27 cellular contexts compared by ENCODE assay signal in genomic region chr21:44521928-44522752, GRCh38. TPM values are rescaled to one million over a fixed set of nuclear protein-coding genes. Genes with fewer than 3 reads are reported as not detected.
DNase-seq lines count a peak whose midpoint lies in the region; ATAC-seq, FAIRE-seq and TF ChIP-seq lines count a peak whose summit lies in the region.
"Had no signal": no experiment of that assay in that cellular context is flagged by ENCODE, and none has a peak within 500 bp of the region (broad histone marks: within the 10 kb centered on the region; RNA-seq: fewer than 3 reads in every experiment).

No MANE protein-coding gene starts in this region.

- H3K27ac Mint-ChIP-seq in endothelial cell (ENCODE audit: unreplicated experiment), result no peak overlapping the region
- H3K27ac Mint-ChIP-seq: activated CD8-positive, alpha-beta T cell treated with anti-CD3 and anti-CD28 coated beads, Interleukin-2, amount 10 ng/mL, durations not matched to agents 7 days and 5 days; activated naive CD8-positive, alpha-beta T cell; activated T-cell treated with anti-CD3 and anti-CD28 coated beads, Interleukin-2, amount 50 U/mL, for 72 hours; CD4-positive, alpha-beta T cell had no signal

- H3K4me1 Mint-ChIP-seq in endothelial cell (ENCODE audit: unreplicated experiment), result no peaks in the 10 kb centered on the region

- H4K8ac ChIP-seq in neuronal stem cell (ENCODE audit: low read depth, low read length), result no peak overlapping the region

- no peak for FAIRE-seq in A549 (lab: Jason Lieb, UNC)
- FAIRE-seq: astrocyte, GM12878 had no signal

- RAD21 ChIA-PET in HCT116 (lab: Charles Lee; ENCODE audit: low non-redundant PET in 1 of 2, low total read pairs in 2 of 2, uncharacterized antibody in 2 of 2, unreplicated experiment in 2 of 2), result no interaction called here

- no peak for DNase-seq in A549 (ENCODE audit: low read depth in 1 of 2, low spot score in 1 of 2)
- DNase-seq in HCT116 (ENCODE audit: low read depth, low spot score), result no peak
- peak in 3 of 5 donors; percentile 15 to 44 (median 18) for DNase-seq in heart left ventricle
- no peak for DNase-seq in neuronal stem cell (ENCODE audit: low spot score)
- DNase-seq in kidney tubule cell (ENCODE audit: low spot score), result no peak
- DNase-seq in SJCRH30, result no peak
- no peak for DNase-seq in endothelial cell (ENCODE audit: low spot score)
- DNase-seq in hypothalamus (lab: John Stamatoyannopoulos, UW), result no peak
- DNase-seq: activated CD8-positive, alpha-beta T cell treated with anti-CD3 and anti-CD28 coated beads, Interleukin-2, amount 10 ng/mL, durations not matched to agents 7 days and 5 days; activated T-cell treated with anti-CD3 and anti-CD28 coated beads, Interleukin-2, amount 50 U/mL, for 72 hours; DMS153; effector CD8-positive, alpha-beta T cell; esophagus squamous epithelium; KBM-7; NCI-H1694; NCI-H748 treated with DMSO at 0.1 percent for 48 hours; SHP77 treated with DMSO at 0.1 percent for 48 hours had no signal

- H3K18ac ChIP-seq in neuronal stem cell (ENCODE audit: low read length), result peak overlapping the region; percentile 82

- H3K4me1 ChIP-seq in A549, result no peaks in the 10 kb centered on the region
- H3K4me1 ChIP-seq in HCT116 (ENCODE audit: control insufficient read depth in 1 of 2, insufficient read depth in 2 of 2, low read length in 2 of 2), result peaks cover 0 to 8% of the 10 kb centered on the region in 2 experiments; a peak in 1 of 4 replicates
- H3K4me1 ChIP-seq in heart left ventricle, result no peaks in the 10 kb centered on the region
- H3K4me1 ChIP-seq in neuronal stem cell (ENCODE audit: control insufficient read depth in 2 of 2, insufficient read depth in 1 of 2, low read depth in 1 of 2, low read length in 2 of 2), result no peaks in the 10 kb centered on the region
- no peaks in the 10 kb centered on the region for H3K4me1 ChIP-seq in SJCRH30
- H3K4me1 ChIP-seq: esophagus squamous epithelium, gastroesophageal sphincter had no signal

- H3K4me3 ChIP-seq in A549 (no peak overlapping the region), HCT116 (replicated peaks in 1 of 2; ENCODE audit: low read depth in 1 of 2, low read length in 2 of 2) (no peak overlapping the region), heart left ventricle (no peak overlapping the region), neuronal stem cell (ENCODE audit: low read length in 2 of 2) (no peak overlapping the region), SJCRH30 (no peak overlapping the region)
- H3K4me3 ChIP-seq: esophagus squamous epithelium, gastroesophageal sphincter, GM12878, thoracic aorta had no signal

- POLR2A ChIA-PET in A549 (lab: Yijun Ruan, JAX), result no interaction called here
- POLR2A ChIA-PET in HCT116 (lab: Charles Lee), result no interaction called here

- no peak for TF ChIP-seq RAD21 in A549 (conservative IDR thresholded peaks at IDR 0.05 in 1 of 2, IDR thresholded peaks at IDR 0.05 in 1 of 2)
- no peak for TF ChIP-seq RAD21 in HCT116 (IDR thresholded peaks at IDR 0.05; ENCODE audit: low read depth)

- TF ChIP-seq CTCF in A549 (IDR thresholded peaks at IDR 0.05) (no peak), HCT116 (IDR thresholded peaks at IDR 0.05 in 2 of 3, conservative IDR thresholded peaks at IDR 0.05 in 1 of 3; ENCODE audit: borderline replicate concordance in 1 of 3, insufficient read depth in 1 of 3, low read depth in 2 of 3, low read length in 2 of 3) (no peak), heart left ventricle (IDR thresholded peaks at IDR 0.05) (no peak), endothelial cell (IDR thresholded peaks at IDR 0.05; ENCODE audit: unreplicated experiment) (no peak)

- peak overlapping the region; percentile 22 for H4K91ac ChIP-seq in neuronal stem cell (ENCODE audit: low read depth, low read length, poor library complexity)

- H2BK5ac ChIP-seq in neuronal stem cell (ENCODE audit: low read length), result peak overlapping the region; percentile 15

- H3K4me3 Mint-ChIP-seq in endothelial cell (ENCODE audit: unreplicated experiment), result no peak overlapping the region
- H3K4me3 Mint-ChIP-seq: activated CD8-positive, alpha-beta T cell treated with anti-CD3 and anti-CD28 coated beads, Interleukin-2, amount 10 ng/mL, durations not matched to agents 7 days and 5 days; activated naive CD8-positive, alpha-beta T cell; activated T-cell treated with anti-CD3 and anti-CD28 coated beads, Interleukin-2, amount 50 U/mL, for 72 hours; CD4-positive, alpha-beta T cell had no signal

- no TSS peak for BruUV-seq in HCT116 (replicated peaks; lab: Mats Ljungman, UMichigan)

- no peaks in the 10 kb centered on the region for H4K20me1 ChIP-seq in HCT116 (ENCODE audit: insufficient read depth)

- H2BK12ac ChIP-seq in neuronal stem cell (ENCODE audit: low read length), result peak overlapping the region; percentile 87

- no peak overlapping the region for H3K23ac ChIP-seq in neuronal stem cell (ENCODE audit: low read depth, low read length, poor library complexity)

- CTCF ChIA-PET in A549 (lab: Yijun Ruan, JAX) (interaction anchor here (1.7 kb wide), 1 partner anchor 12 kb away, joined by 4 read pairs; no protein-coding TSS in a partner anchor), HCT116 (lab: Charles Lee) (no interaction called here)

- H3K27ac ChIP-seq in A549 (no peak overlapping the region), HCT116 (ENCODE audit: low read depth, low read length) (no peak overlapping the region), heart left ventricle (no peak overlapping the region), neuronal stem cell (replicated peaks; ENCODE audit: low read length) (no peak overlapping the region), SJCRH30 (no peak overlapping the region)
- H3K27ac ChIP-seq: esophagus squamous epithelium, gastroesophageal sphincter, thoracic aorta had no signal

- H2BK15ac ChIP-seq in neuronal stem cell (ENCODE audit: low read length), result no peak overlapping the region

- no peaks in the 10 kb centered on the region for H3K9me3 Mint-ChIP-seq in endothelial cell (ENCODE audit: unreplicated experiment)
- H3K9me3 Mint-ChIP-seq: activated T-cell treated with anti-CD3 and anti-CD28 coated beads, Interleukin-2, amount 50 U/mL, for 72 hours; CD4-positive, alpha-beta T cell had no signal

- no peaks in the 10 kb centered on the region for H3K79me1 ChIP-seq in neuronal stem cell (ENCODE audit: low read depth, low read length)

- peaks cover 12% of the 10 kb centered on the region; the same call in 1 of the 2 replicates for H3K79me2 ChIP-seq in HCT116 (ENCODE audit: insufficient read depth, low read length)

- 77% methylated on average over 25 of the region's 33 CpGs for WGBS in A549 (ENCODE audit: missing lambda C conversion rate)
- 89 to 92% (median 90%) methylated on average over 22 to 33 of the region's 33 CpGs for WGBS in heart left ventricle, 4 donors
- no CpG with 5 or more reads among the region's 33 CpGs for WGBS in neuronal stem cell (ENCODE audit: extremely low coverage in 2 of 2, insufficient read length in 2 of 2, insufficient replicate concordance in 1 of 2), 2 donors

- H2AFZ ChIP-seq in HCT116 (ENCODE audit: low read depth, low read length, poor library complexity, severe bottlenecking) (no peak overlapping the region), neuronal stem cell (ENCODE audit: low read length) (no peak overlapping the region)

- H3K4me2 ChIP-seq in A549 (no peak overlapping the region), HCT116 (ENCODE audit: low read length) (no peak overlapping the region), neuronal stem cell (ENCODE audit: insufficient read depth, low read length, poor library complexity, severe bottlenecking) (no peak overlapping the region)

- H3K4ac ChIP-seq in neuronal stem cell (ENCODE audit: low read length), result no peak overlapping the region

- peak; percentile 46 to 56; a peak in 4 of 6 replicates for ATAC-seq in A549
- ATAC-seq in HCT116, result 0 out of 2 replicates have a peak, but pooled peaks have one; percentile 19
- ATAC-seq in heart left ventricle, result peak in 1 of 4 donors; percentile 11
- ATAC-seq: activated CD8-positive, alpha-beta T cell treated with anti-CD3 and anti-CD28 coated beads, Interleukin-2, amount 10 ng/mL, durations not matched to agents 7 days and 5 days; activated T-cell treated with anti-CD3 and anti-CD28 coated beads, Interleukin-2, amount 50 U/mL, for 72 hours; gastroesophageal sphincter; GM12878 had no signal

- H2AK5ac ChIP-seq in neuronal stem cell (ENCODE audit: low read depth, low read length), result peak overlapping the region; percentile 94

- H2BK120ac ChIP-seq in neuronal stem cell (ENCODE audit: low read depth, low read length), result no peak overlapping the region

- H3K9me3 ChIP-seq in A549 (no peaks in the 10 kb centered on the region), HCT116 (ENCODE audit: control insufficient read depth in 1 of 2, insufficient read depth in 1 of 2, low read depth in 1 of 2, low read length in 2 of 2) (peaks cover 4 to 17% of the 10 kb centered on the region in 2 experiments; a peak in 1 of 4 replicates), heart left ventricle (no peaks in the 10 kb centered on the region), neuronal stem cell (replicated peaks in 1 of 2; ENCODE audit: control insufficient read depth in 2 of 2, insufficient read depth in 1 of 2, low read depth in 1 of 2, low read length in 2 of 2) (peaks cover 0 to 10% of the 10 kb centered on the region in 2 donors), SJCRH30 (replicated peaks) (0 out of 2 replicates have a peak, but pooled peaks cover 4% of the 10 kb centered on the region)
- H3K9me3 ChIP-seq: esophagus squamous epithelium, gastroesophageal sphincter, thoracic aorta had no signal

- no peaks in the 10 kb centered on the region for H3K27me3 ChIP-seq in HCT116 (ENCODE audit: insufficient read depth, low read length)
- peaks cover 0 to 10% (median 0%) of the 10 kb centered on the region in 9 donors for H3K27me3 ChIP-seq in heart left ventricle
- H3K27me3 ChIP-seq in neuronal stem cell (ENCODE audit: control insufficient read depth in 3 of 3, insufficient read depth in 3 of 3, low read depth in 1 of 3, low read length in 3 of 3), result no peaks in the 10 kb centered on the region
- no peaks in the 10 kb centered on the region for H3K27me3 ChIP-seq in SJCRH30

- TF ChIP-seq EP300 in A549 (IDR thresholded peaks at IDR 0.05), result no peak

- H3K27me3 Mint-ChIP-seq in endothelial cell (ENCODE audit: unreplicated experiment), result peaks cover 3% of the 10 kb centered on the region
- H3K27me3 Mint-ChIP-seq: activated naive CD8-positive, alpha-beta T cell; CD4-positive, alpha-beta T cell had no signal

- no peaks in the 10 kb centered on the region for H3K9me2 ChIP-seq in HCT116 (ENCODE audit: insufficient read depth)

- H3K14ac ChIP-seq in neuronal stem cell (ENCODE audit: low read length), result no peak overlapping the region

- H3K9ac ChIP-seq in HCT116 (ENCODE audit: low read length) (no peak overlapping the region), neuronal stem cell (ENCODE audit: low read depth, low read length, poor library complexity) (no peak overlapping the region)

- intact Hi-C loops in HCT116 (cut with micrococcal nuclease), result no loop called here
- intact Hi-C loops in heart left ventricle (cut with DNase I), result no loop called here

- TF ChIP-seq POLR2A in A549 (IDR thresholded peaks at IDR 0.05; ENCODE audit: low read length), result no peak
- TF ChIP-seq POLR2A in HCT116 (IDR thresholded peaks at IDR 0.05; ENCODE audit: borderline replicate concordance, extremely low read depth, insufficient read depth, insufficient read length), result no peak
- no peak for TF ChIP-seq POLR2A in heart left ventricle (IDR thresholded peaks at IDR 0.05)

- H3K36me3 Mint-ChIP-seq in endothelial cell (ENCODE audit: low read depth, unreplicated experiment), result no peaks in the 10 kb centered on the region
- H3K36me3 Mint-ChIP-seq: activated naive CD8-positive, alpha-beta T cell had no signal

- H3K36me3 ChIP-seq in HCT116 (ENCODE audit: control insufficient read depth in 1 of 2, insufficient read depth in 2 of 2, low read length in 2 of 2) (no peaks in the 10 kb centered on the region), heart left ventricle (no peaks in the 10 kb centered on the region), neuronal stem cell (replicated peaks in 1 of 2; ENCODE audit: control insufficient read depth in 2 of 2, insufficient read depth in 2 of 2, low read length in 2 of 2) (no peaks in the 10 kb centered on the region), SJCRH30 (no peaks in the 10 kb centered on the region)
- H3K36me3 ChIP-seq: esophagus squamous epithelium, gastroesophageal sphincter, thoracic aorta had no signal

RNA-seq across cellular contexts. Expression of gene KRTAP10-1, which starts 17.9 kb away (rescaled TPM):
- polyA plus RNA-seq in A549 (2011; rRNA removed), result not detected in 2 replicates
- not detected in 2 replicates for polyA plus RNA-seq in A549 (2012; cell fraction: cytosol; rRNA removed)
- not detected in 2 replicates for polyA plus RNA-seq in A549 (2012; cell fraction: nucleus; rRNA removed)
- polyA plus RNA-seq in A549 (2017; fragmentation: RNase III; extraction: RNeasy Plus Mini Kit Qiagen cat#74134 plus additional on column Dnase treatment), result not detected in 3 replicates
- polyA minus RNA-seq in A549 (2011; rRNA and poly(A)+ RNA removed), result not detected in 2 replicates
- total RNA-seq in HCT116 (2021; ENCODE audit: unreplicated experiment), result not detected
- polyA plus RNA-seq in HCT116 (2012), result not detected in 2 replicates
- total RNA-seq in heart left ventricle, result not detected
- polyA plus RNA-seq in heart left ventricle, result not detected
- polyA plus RNA-seq in neuronal stem cell (2013, experiment 1 of 2), result not detected
- polyA plus RNA-seq in neuronal stem cell (2013, experiment 2 of 2), result not detected
- not detected in 2 replicates for total RNA-seq in SJCRH30 (2014; rRNA removed; shearing (Covaris generic))
- total RNA-seq in endothelial cell (ENCODE audit: unreplicated experiment), result not detected
- total RNA-seq: activated CD8-positive, alpha-beta T cell treated with anti-CD3 and anti-CD28 coated beads, Interleukin-2, amount 10 ng/mL, durations not matched to agents 7 days and 5 days; activated T-cell treated with anti-CD3 and anti-CD28 coated beads, Interleukin-2, amount 50 U/mL, for 72 hours; astrocyte; CD4-positive, alpha-beta T cell; esophagus squamous epithelium; gastroesophageal sphincter; GM12878; H4; mucosa of gallbladder; T-helper 1 cell treated with Interleukin-12 subunit alpha and Interleukin-12 subunit beta and Interleukin-4 antibody, amounts not matched to agents 30 ng/mL and 1 ng/mL, for 36 hours; thoracic aorta had no signal
- polyA plus RNA-seq: GM12878 had no signal

RNA-seq across cellular contexts. Expression of gene KRTAP10-2, which starts 29.2 kb away (rescaled TPM):
- polyA plus RNA-seq in A549 (2011; rRNA removed) (not detected in 2 replicates), A549 (2017; fragmentation: RNase III; extraction: RNeasy Plus Mini Kit Qiagen cat#74134 plus additional on column Dnase treatment) (not detected in 3 replicates), heart left ventricle (not detected)
- polyA plus RNA-seq in A549 (2012; cell fraction: cytosol; rRNA removed), result not detected in 2 replicates
- not detected in 2 replicates for polyA plus RNA-seq in A549 (2012; cell fraction: nucleus; rRNA removed)
- polyA minus RNA-seq in A549 (2011; rRNA and poly(A)+ RNA removed), result not detected in 2 replicates
- total RNA-seq in HCT116 (2021; ENCODE audit: unreplicated experiment) (not detected), heart left ventricle (not detected), endothelial cell (ENCODE audit: unreplicated experiment) (not detected)
- polyA plus RNA-seq in HCT116 (2012), result not detected in 2 replicates
- not detected for polyA plus RNA-seq in neuronal stem cell (2013, experiment 1 of 2)
- not detected for polyA plus RNA-seq in neuronal stem cell (2013, experiment 2 of 2)
- not detected in 2 replicates for total RNA-seq in SJCRH30 (2014; rRNA removed; shearing (Covaris generic))
- total RNA-seq: activated CD8-positive, alpha-beta T cell treated with anti-CD3 and anti-CD28 coated beads, Interleukin-2, amount 10 ng/mL, durations not matched to agents 7 days and 5 days; activated T-cell treated with anti-CD3 and anti-CD28 coated beads, Interleukin-2, amount 50 U/mL, for 72 hours; astrocyte; CD4-positive, alpha-beta T cell; esophagus squamous epithelium; gastroesophageal sphincter; GM12878; H4; mucosa of gallbladder; OCI-LY7; T-helper 1 cell treated with Interleukin-12 subunit alpha and Interleukin-12 subunit beta and Interleukin-4 antibody, amounts not matched to agents 30 ng/mL and 1 ng/mL, for 36 hours; thoracic aorta had no signal
- polyA plus RNA-seq: GM12878 had no signal

RNA-seq across cellular contexts. Expression of gene KRTAP10-3, which starts 36.5 kb away (rescaled TPM):
- polyA plus RNA-seq in A549 (2011; rRNA removed) (not detected in 2 replicates), A549 (2017; fragmentation: RNase III; extraction: RNeasy Plus Mini Kit Qiagen cat#74134 plus additional on column Dnase treatment) (not detected in 3 replicates), heart left ventricle (not detected)
- not detected in 2 replicates for polyA plus RNA-seq in A549 (2012; cell fraction: cytosol; rRNA removed)
- not detected in 2 replicates for polyA plus RNA-seq in A549 (2012; cell fraction: nucleus; rRNA removed)
- not detected in 2 replicates for polyA minus RNA-seq in A549 (2011; rRNA and poly(A)+ RNA removed)
- total RNA-seq in HCT116 (2021; ENCODE audit: unreplicated experiment) (not detected), heart left ventricle (not detected), endothelial cell (ENCODE audit: unreplicated experiment) (not detected)
- polyA plus RNA-seq in HCT116 (2012), result not detected in 2 replicates
- polyA plus RNA-seq in neuronal stem cell (2013, experiment 1 of 2), result not detected
- polyA plus RNA-seq in neuronal stem cell (2013, experiment 2 of 2), result not detected
- not detected in 2 replicates for total RNA-seq in SJCRH30 (2014; rRNA removed; shearing (Covaris generic))
- total RNA-seq: activated CD8-positive, alpha-beta T cell treated with anti-CD3 and anti-CD28 coated beads, Interleukin-2, amount 10 ng/mL, durations not matched to agents 7 days and 5 days; activated T-cell treated with anti-CD3 and anti-CD28 coated beads, Interleukin-2, amount 50 U/mL, for 72 hours; astrocyte; CD4-positive, alpha-beta T cell; esophagus squamous epithelium; gastroesophageal sphincter; GM12878; H4; mucosa of gallbladder; OCI-LY7; T-helper 1 cell treated with Interleukin-12 subunit alpha and Interleukin-12 subunit beta and Interleukin-4 antibody, amounts not matched to agents 30 ng/mL and 1 ng/mL, for 36 hours; thoracic aorta had no signal
- polyA plus RNA-seq: GM12878 had no signal

RNA-seq across cellular contexts. Expression of gene KRTAP10-4, which starts 51.4 kb away (rescaled TPM):
- polyA plus RNA-seq in A549 (2011; rRNA removed) (not detected in 2 replicates), A549 (2017; fragmentation: RNase III; extraction: RNeasy Plus Mini Kit Qiagen cat#74134 plus additional on column Dnase treatment) (not detected in 3 replicates), heart left ventricle (not detected)
- not detected in 2 replicates for polyA plus RNA-seq in A549 (2012; cell fraction: cytosol; rRNA removed)
- not detected in 2 replicates for polyA plus RNA-seq in A549 (2012; cell fraction: nucleus; rRNA removed)
- not detected in 2 replicates for polyA minus RNA-seq in A549 (2011; rRNA and poly(A)+ RNA removed)
- total RNA-seq in HCT116 (2021; ENCODE audit: unreplicated experiment) (not detected), heart left ventricle (not detected), endothelial cell (ENCODE audit: unreplicated experiment) (not detected)
- polyA plus RNA-seq in HCT116 (2012), result not detected in 2 replicates
- not detected for polyA plus RNA-seq in neuronal stem cell (2013, experiment 1 of 2)
- 0.01 TPM for polyA plus RNA-seq in neuronal stem cell (2013, experiment 2 of 2)
- total RNA-seq in SJCRH30 (2014; rRNA removed; shearing (Covaris generic)), result not detected in 2 replicates
- total RNA-seq: activated CD8-positive, alpha-beta T cell treated with anti-CD3 and anti-CD28 coated beads, Interleukin-2, amount 10 ng/mL, durations not matched to agents 7 days and 5 days; activated T-cell treated with anti-CD3 and anti-CD28 coated beads, Interleukin-2, amount 50 U/mL, for 72 hours; astrocyte; CD4-positive, alpha-beta T cell; esophagus squamous epithelium; gastroesophageal sphincter; GM12878; H4; mucosa of gallbladder; OCI-LY7; T-helper 1 cell treated with Interleukin-12 subunit alpha and Interleukin-12 subunit beta and Interleukin-4 antibody, amounts not matched to agents 30 ng/mL and 1 ng/mL, for 36 hours; thoracic aorta had no signal
- polyA plus RNA-seq: GM12878 had no signal

RNA-seq across cellular contexts. Expression of gene KRTAP10-5, which starts 58.3 kb away (rescaled TPM):
- polyA plus RNA-seq in A549 (2011; rRNA removed) (not detected in 2 replicates), A549 (2017; fragmentation: RNase III; extraction: RNeasy Plus Mini Kit Qiagen cat#74134 plus additional on column Dnase treatment) (not detected in 3 replicates), heart left ventricle (not detected)
- polyA plus RNA-seq in A549 (2012; cell fraction: cytosol; rRNA removed), result not detected in 2 replicates
- polyA plus RNA-seq in A549 (2012; cell fraction: nucleus; rRNA removed), result not detected in 2 replicates
- not detected in 2 replicates for polyA minus RNA-seq in A549 (2011; rRNA and poly(A)+ RNA removed)
- total RNA-seq in HCT116 (2021; ENCODE audit: unreplicated experiment) (not detected), heart left ventricle (not detected), endothelial cell (ENCODE audit: unreplicated experiment) (not detected)
- not detected in 2 replicates for polyA plus RNA-seq in HCT116 (2012)
- polyA plus RNA-seq in neuronal stem cell (2013, experiment 1 of 2), result not detected
- polyA plus RNA-seq in neuronal stem cell (2013, experiment 2 of 2), result not detected
- total RNA-seq in SJCRH30 (2014; rRNA removed; shearing (Covaris generic)), result not detected in 2 replicates
- total RNA-seq: activated CD8-positive, alpha-beta T cell treated with anti-CD3 and anti-CD28 coated beads, Interleukin-2, amount 10 ng/mL, durations not matched to agents 7 days and 5 days; activated T-cell treated with anti-CD3 and anti-CD28 coated beads, Interleukin-2, amount 50 U/mL, for 72 hours; astrocyte; CD4-positive, alpha-beta T cell; esophagus squamous epithelium; gastroesophageal sphincter; GM12878; H4; mucosa of gallbladder; OCI-LY7; T-helper 1 cell treated with Interleukin-12 subunit alpha and Interleukin-12 subunit beta and Interleukin-4 antibody, amounts not matched to agents 30 ng/mL and 1 ng/mL, for 36 hours; thoracic aorta had no signal
- polyA plus RNA-seq: GM12878 had no signal

Comparison
In these comparisons a context has a peak if more than half of its experiments do, and no peak if none do; other contexts are left out.
1. DNase-seq: peak in heart left ventricle (3 of 5); none in A549 (0 of 2), HCT116 (single experiment), neuronal stem cell (single experiment), kidney tubule cell (single experiment), SJCRH30 (0 of 2), endothelial cell (single experiment) and hypothalamus (0 of 51).